In genomic region chr1:207050768-207051614, GRCh38 we compare ENCODE assay signal across 8 cellular contexts. TPM values are rescaled to one million over a fixed set of nuclear protein-coding genes. Genes with fewer than 3 reads are reported as not detected.
A peak's percentile ranks its signal among the peaks of the same experiment; 100 is the strongest.
DNase-seq lines count a peak whose midpoint lies in the region; ATAC-seq and TF ChIP-seq lines count a peak whose summit lies in the region.

Gene YOD1 (minus strand): TSS chr1:207051208. CDS start chr1:207051030, 178 bp downstream.

- H3K79me2 ChIP-seq in hepatocyte, result peaks cover 45% of the 10 kb centered on the region

- peaks cover 23% of the 10 kb centered on the region for H4K20me1 ChIP-seq in hepatocyte (ENCODE audit: insufficient read depth, poor library complexity, severe bottlenecking)

- peaks cover 36% of the 10 kb centered on the region for H3K4me1 ChIP-seq in hepatocyte (ENCODE audit: insufficient read depth)
- peaks cover 9% of the 10 kb centered on the region for H3K4me1 ChIP-seq in rectal smooth muscle tissue (ENCODE audit: control insufficient read depth, insufficient read depth, low read length)
- peaks cover 0 to 10% of the 10 kb centered on the region in 2 donors for H3K4me1 ChIP-seq in uterus

- DNase-seq in GM03348 (ENCODE audit: low spot score) (peak; percentile 90), NCI-H2029 (lab: John Stamatoyannopoulos, UW) (peak; percentile 84), T-helper 9 cell (peak; percentile 89), astrocyte of the cerebellum (ENCODE audit: low read depth) (peak; percentile 83), hepatocyte (ENCODE audit: low spot score) (peak; percentile 96), uterus (peak; percentile 91)

- H3K9me3 ChIP-seq in hepatocyte (ENCODE audit: low read depth), result no peaks in the 10 kb centered on the region
- no peaks in the 10 kb centered on the region for H3K9me3 ChIP-seq in uterus

- H3K9me2 ChIP-seq in hepatocyte (replicated peaks; ENCODE audit: insufficient read depth), result no peaks in the 10 kb centered on the region

- peak in 1 of 2 donors; percentile 42 for TF ChIP-seq POLR2A in uterus (IDR thresholded peaks at IDR 0.05)

- in situ Hi-C loops in astrocyte of the cerebellum (cut with HindIII; ENCODE audit: low sequenced_read_pairs), result no loop called here

- H3K27ac ChIP-seq in hepatocyte (peak within 1 kb of the TSS; percentile 89), rectal smooth muscle tissue (ENCODE audit: low read depth, low read length) (peak within 1 kb of the TSS; percentile 82), uterus (peak within 1 kb of the TSS; percentile 84 to 88)

- peak within 1 kb of the TSS; percentile 47 for H3K9ac ChIP-seq in rectal smooth muscle tissue (ENCODE audit: low read length)

- H3K27me3 ChIP-seq in hepatocyte, result no peaks in the 10 kb centered on the region
- no peaks in the 10 kb centered on the region for H3K27me3 ChIP-seq in rectal smooth muscle tissue (ENCODE audit: control insufficient read depth, insufficient read depth, low read length)
- H3K27me3 ChIP-seq in uterus, result no peaks in the 10 kb centered on the region

- H3K4me2 ChIP-seq in hepatocyte, result peak within 1 kb of the TSS; percentile 83

- H3K4me3 ChIP-seq in astrocyte of the cerebellum (ENCODE audit: low read depth, low read length) (peak within 1 kb of the TSS; percentile 99), hepatocyte (peak within 1 kb of the TSS; percentile 72), rectal smooth muscle tissue (ENCODE audit: low read length) (peak within 1 kb of the TSS; percentile 82), uterus (peak within 1 kb of the TSS; percentile 82 to 95)

- no peak for TF ChIP-seq CTCF in astrocyte of the cerebellum (IDR thresholded peaks at IDR 0.05; ENCODE audit: low read depth, low read length, missing control alignments)
- TF ChIP-seq CTCF in hepatocyte (IDR thresholded peaks at IDR 0.05; ENCODE audit: poor library complexity), result no peak
- peak in 1 of 4 experiments; percentile 10 for TF ChIP-seq CTCF in uterus (IDR thresholded peaks at IDR 0.05)

- intact Hi-C loops in uterus (cut with DNase I; ENCODE audit: low total_unique reads), result no loop called here

- peak; percentile 57 for ATAC-seq in HG02642 (IDR thresholded peaks at IDR 0.05; ENCODE audit: poor library complexity, unreplicated experiment)

- peak within 1 kb of the TSS; percentile 81 for H2AFZ ChIP-seq in hepatocyte

- no peaks in the 10 kb centered on the region for H3K36me3 ChIP-seq in hepatocyte (replicated peaks; ENCODE audit: insufficient read depth, low read depth)
- H3K36me3 ChIP-seq in rectal smooth muscle tissue (ENCODE audit: control insufficient read depth, insufficient read depth, low read length), result peaks cover 7% of the 10 kb centered on the region
- no peaks in the 10 kb centered on the region for H3K36me3 ChIP-seq in uterus

- 5% methylated on average over 47 of the region's 47 CpGs for WGBS in hepatocyte (ENCODE audit: low lambda C conversion rate, missing lambda C conversion rate)

RNA-seq across cellular contexts. Expression of gene YOD1, which starts in this region (rescaled TPM):
- total RNA-seq in hepatocyte (25.7 and 25.8 TPM in 2 replicates), uterus (10 to 100 TPM in 1 of 4 donors, 1 to 10 TPM in 3; 3.3 to 17.1 (median 7.6) TPM)
- polyA plus RNA-seq in hepatocyte, result 4.5 and 5.6 TPM in 2 replicates

Comparison
In these comparisons a context has a peak if more than half of its experiments do, and no peak if none do; other contexts are left out.
1. Peak in every context shown above with its lines: DNase-seq, ATAC-seq, H3K4me3 ChIP-seq and H3K27ac ChIP-seq.